ENCODE assay signal across 10 cellular contexts in genomic region chr10:86348321-86349210, GRCh38. TPM values are rescaled to one million over a fixed set of nuclear protein-coding genes. Genes with fewer than 3 reads are reported as not detected.
DNase-seq lines count a peak whose midpoint lies in the region; ATAC-seq, FAIRE-seq and TF ChIP-seq lines count a peak whose summit lies in the region.
"Had no signal": no experiment of that assay in that cellular context is flagged by ENCODE, and none has a peak within 500 bp of the region (broad histone marks: within the 10 kb centered on the region; RNA-seq: fewer than 3 reads in every experiment).

No MANE protein-coding gene starts in this region.

- no peaks in the 10 kb centered on the region for H3K79me2 ChIP-seq in SK-N-SH (ENCODE audit: insufficient read depth)

- H3K27me3 ChIP-seq in SK-N-SH (ENCODE audit: insufficient read depth), result no peaks in the 10 kb centered on the region
- peaks cover 0 to 7% (median 0%) of the 10 kb centered on the region in 7 donors for H3K27me3 ChIP-seq in heart right ventricle

- peak in 1 of 8 donors; percentile 38 for ATAC-seq in heart right ventricle
- ATAC-seq: activated T-cell treated with anti-CD3 and anti-CD28 coated beads, Interleukin-2, amount 50 U/mL, for 72 hours had no signal

- no peak for FAIRE-seq in GM12891 (lab: Jason Lieb, UNC)

- H3K9me2 ChIP-seq in SK-N-SH, result no peaks in the 10 kb centered on the region

- H3K4me3 ChIP-seq in GM12864 (ENCODE audit: low read depth, low read length) (no peak overlapping the region), SK-N-SH (ENCODE audit: low read depth in 2 of 2, low read length in 1 of 2) (no peak overlapping the region), heart right ventricle (no peak overlapping the region), retinal pigment epithelial cell (ENCODE audit: low read length) (no peak overlapping the region)
- H3K4me3 ChIP-seq: HAP-1, SK-N-MC had no signal

- TF ChIP-seq EP300 in SK-N-SH (IDR thresholded peaks at IDR 0.05; ENCODE audit: borderline replicate concordance in 1 of 2, low read depth in 1 of 2, low read length in 1 of 2), result no peak

- H3K4me1 ChIP-seq in SK-N-SH (ENCODE audit: control insufficient read depth in 1 of 2, insufficient read depth in 2 of 2, low read depth in 1 of 2, low read length in 1 of 2) (peaks cover 0 to 45% of the 10 kb centered on the region in 2 experiments; a peak in 2 of 4 replicates), heart right ventricle (peaks cover 0 to 25% (median 0%) of the 10 kb centered on the region in 9 donors)
- H3K4me1 ChIP-seq: HAP-1 had no signal

- H3K36me3 ChIP-seq in SK-N-SH (replicated peaks in 1 of 2; ENCODE audit: control insufficient read depth in 1 of 2, insufficient read depth in 2 of 2, low read length in 1 of 2) (no peaks in the 10 kb centered on the region), heart right ventricle (no peaks in the 10 kb centered on the region)
- H3K36me3 ChIP-seq: HAP-1 had no signal

- TF ChIP-seq POLR2A in GM12891 (IDR thresholded peaks at IDR 0.05; ENCODE audit: low read depth, low read length), result no peak

- H4K20me1 ChIP-seq in SK-N-SH (ENCODE audit: insufficient read depth), result no peaks in the 10 kb centered on the region

- H3K9ac ChIP-seq in SK-N-SH, result no peak overlapping the region

- CTCF ChIA-PET in SK-N-SH (lab: Yijun Ruan, JAX), result interaction anchor here (0.6 to 13.2 kb wide), 38 partner anchors 13 to 568 kb away, joined by 3 to 191 read pairs (median 4); partner anchors contain the start of gene GRID1

- H3K4me2 ChIP-seq in SK-N-SH, result no peak overlapping the region

- no peak for DNase-seq in GM12864 (ENCODE audit: low read depth)
- DNase-seq in SK-N-SH, result peak; percentile 71
- no peak for DNase-seq in heart right ventricle
- no peak for DNase-seq in retinal pigment epithelial cell (ENCODE audit: low read depth)
- no peak for DNase-seq in activated CD4-positive, CD25-positive, alpha-beta regulatory T cell (lab: John Stamatoyannopoulos, UW)
- DNase-seq in activated CD4-positive, alpha-beta T cell treated with anti-CD3 and anti-CD28 coated beads for 4 hours, result no peak
- no peak for DNase-seq in GM12891 (ENCODE audit: insufficient read length, low spot score)
- DNase-seq: activated T-cell treated with anti-CD3 and anti-CD28 coated beads, Interleukin-2, amount 50 U/mL, for 72 hours had no signal

- POLR2A ChIA-PET in SK-N-SH (lab: Yijun Ruan, JAX), result interaction anchor here (1.0 kb wide), 1 partner anchor 17 kb away, joined by 4 read pairs; no protein-coding TSS in a partner anchor

- 49% methylated on average over 12 of the region's 23 CpGs for WGBS in SK-N-SH (ENCODE audit: low lambda C conversion rate)
- WGBS in heart right ventricle, 2 donors, result 85 to 88% methylated on average over 23 of the region's 23 CpGs

- TF ChIP-seq CTCF in GM12864 (IDR thresholded peaks at IDR 0.05; ENCODE audit: low read depth, low read length, missing control alignments), result peak; percentile 13
- TF ChIP-seq CTCF in SK-N-SH (IDR thresholded peaks at IDR 0.05), result peak; percentile 24
- peak in 5 of 9 donors; percentile 9 to 34 (median 28) for TF ChIP-seq CTCF in heart right ventricle (IDR thresholded peaks at IDR 0.05)
- peak; percentile 27 for TF ChIP-seq CTCF in retinal pigment epithelial cell (conservative IDR thresholded peaks at IDR 0.05; ENCODE audit: low read depth, low read length)

- TF ChIP-seq RAD21 in SK-N-SH (IDR thresholded peaks at IDR 0.05; ENCODE audit: low read length), result peak; percentile 69

- intact Hi-C loops in heart right ventricle (cut with DNase I), result no loop called here

- H3F3A ChIP-seq in SK-N-SH (replicated peaks; ENCODE audit: insufficient read depth), result no peaks in the 10 kb centered on the region

- H2AFZ ChIP-seq in SK-N-SH (ENCODE audit: low read depth), result no peak overlapping the region

- H3K27ac ChIP-seq in SK-N-SH (ENCODE audit: low read depth in 2 of 2, low read length in 1 of 2), result no peak overlapping the region; a peak in 1 of 4 replicates
- no peak overlapping the region for H3K27ac ChIP-seq in heart right ventricle
- H3K27ac ChIP-seq: SK-N-MC had no signal

- no peaks in the 10 kb centered on the region for H3K9me3 ChIP-seq in SK-N-SH
- H3K9me3 ChIP-seq in heart right ventricle, result peaks cover 0 to 7% (median 0%) of the 10 kb centered on the region in 11 donors
- H3K9me3 ChIP-seq: HAP-1 had no signal

TF ChIP-seq in SK-N-SH, 30 proteins besides CTCF, POLR2A, EP300 and RAD21:
- TF ChIP-seq SMC3 (IDR thresholded peaks at IDR 0.05; ENCODE audit: low read depth, low read length) (peak; percentile 37; the same call in 1 of the 2 replicates), RFX5 (IDR thresholded peaks at IDR 0.05; ENCODE audit: low read length) (no peak), MXI1 (IDR thresholded peaks at IDR 0.05; ENCODE audit: low read depth, low read length) (no peak), RXRA (IDR thresholded peaks at IDR 0.05; ENCODE audit: borderline replicate concordance, low read depth) (no peak), YY1 (IDR thresholded peaks at IDR 0.05; ENCODE audit: low read depth) (no peak), FOXM1 (IDR thresholded peaks at IDR 0.05; ENCODE audit: low read depth) (no peak)

TF ChIP-seq in GM12891, 5 proteins besides CTCF, POLR2A, EP300 and RAD21:
- TF ChIP-seq SPI1 (IDR thresholded peaks at IDR 0.05; ENCODE audit: low read depth, low read length), result no peak
- TF ChIP-seq PAX5 (IDR thresholded peaks at IDR 0.05; ENCODE audit: insufficient read depth, low read length, severe bottlenecking), result no peak
- no peak for TF ChIP-seq TAF1 (IDR thresholded peaks at IDR 0.05; ENCODE audit: low read depth, low read length)
TF ChIP-seq in GM12891: peak in this region for 0.

RNA-seq across cellular contexts. Expression of gene GRID1, which starts 18.0 kb away (rescaled TPM):
- polyA plus RNA-seq in SK-N-SH (2012; rRNA removed), result 0.13 and 0.24 TPM in 2 replicates
- polyA plus RNA-seq in SK-N-SH (2012; cell fraction: cytosol; rRNA removed), result 0.10 and 0.29 TPM in 2 replicates
- polyA plus RNA-seq in SK-N-SH (2012; cell fraction: nucleus; rRNA removed), result 0.09 and 0.10 TPM in 2 replicates
- 1 to 10 TPM in 9 of 10 donors, under 1 TPM in 1; 0.77 to 3.4 (median 1.9) TPM for total RNA-seq in heart right ventricle
- polyA plus RNA-seq in heart right ventricle, result 1 to 10 TPM in 1 of 2 donors, under 1 TPM in 1; 0.44 to 1.2 TPM
- polyA plus RNA-seq in GM12891 (2012; ENCODE audit: low read depth, missing spikeins), result 0.19 TPM
- total RNA-seq: activated T-cell treated with anti-CD3 and anti-CD28 coated beads, Interleukin-2, amount 50 U/mL, for 72 hours had no signal
